In the genomic region with DNA sequence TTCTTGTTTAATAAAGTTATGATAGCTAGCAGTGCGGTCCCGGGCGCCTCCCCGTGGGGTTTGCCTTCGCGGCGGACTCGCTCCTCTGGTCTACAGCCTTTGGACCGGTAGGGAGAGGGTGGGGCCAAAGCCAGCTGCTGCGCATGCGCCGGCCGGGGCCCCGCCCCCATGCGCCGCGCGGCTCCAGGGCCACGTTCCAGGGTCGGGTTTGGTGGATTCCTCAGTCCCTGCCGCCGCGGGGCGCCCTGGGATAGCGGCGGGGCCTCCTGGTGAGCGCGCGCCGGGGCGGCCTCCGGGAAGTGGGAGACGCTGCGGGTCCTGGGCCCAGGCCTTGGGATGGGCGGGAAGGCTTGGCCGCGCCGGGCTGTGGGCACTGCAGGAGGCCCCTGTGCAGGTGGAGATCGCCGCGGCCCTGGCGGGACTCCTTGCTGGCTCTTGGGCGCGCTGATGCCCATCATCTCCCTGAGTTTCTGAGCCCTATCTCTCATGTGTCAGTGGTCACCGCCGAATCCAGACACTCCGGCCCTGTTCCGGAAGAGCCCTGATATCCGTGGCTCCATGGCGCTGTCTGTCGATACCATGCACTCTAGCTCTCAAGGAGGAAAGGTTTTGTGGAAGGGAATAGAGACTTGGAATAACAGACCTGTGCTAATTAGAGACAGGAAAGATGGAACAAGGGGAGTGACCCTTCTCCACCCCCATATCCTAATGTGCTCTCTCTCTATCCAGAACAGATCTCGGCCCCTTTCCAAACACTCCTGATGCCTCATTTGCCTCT, we compare ENCODE assay signal across 8 cellular contexts. TPM values are rescaled to one million over a fixed set of nuclear protein-coding genes. Genes with fewer than 3 reads are reported as not detected.
DNase-seq lines count a peak whose midpoint lies in the region; ATAC-seq and TF ChIP-seq lines count a peak whose summit lies in the region.

A gene (plus strand): TSS at position 163 of the 778 bp plus-strand sequence. CDS start 599 bp downstream, at position 762.

- peak within 1 kb of the TSS; percentile 92 to 96 (median 93) for H3K4me3 Mint-ChIP-seq in CD4-positive, CD25-positive, alpha-beta regulatory T cell
- peak within 1 kb of the TSS; percentile 87 for H3K4me3 Mint-ChIP-seq in activated CD4-positive, alpha-beta memory T cell treated with anti-CD3 and anti-CD28 coated beads, Interleukin-2, amount 10 ng/mL, durations not matched to agents 7 days and 5 days

- H3K27me3 ChIP-seq in CD4-positive, CD25-positive, alpha-beta regulatory T cell (ENCODE audit: control insufficient read depth, insufficient read depth, low read length), result no peaks in the 10 kb centered on the region
- H3K27me3 ChIP-seq in lung (ENCODE audit: control insufficient read depth, insufficient read depth), result no peaks in the 10 kb centered on the region

- peak; percentile 91 to 93 for ATAC-seq in CD4-positive, CD25-positive, alpha-beta regulatory T cell (ENCODE audit: low read depth in 2 of 2)
- peak; percentile 94 for ATAC-seq in GM19351 (IDR thresholded peaks at IDR 0.05; ENCODE audit: unreplicated experiment)
- peak; percentile 85 for ATAC-seq in HG03565 (IDR thresholded peaks at IDR 0.05; ENCODE audit: unreplicated experiment)
- ATAC-seq in lung (ENCODE audit: insufficient read depth, low FRiP score), result peak; percentile 97

- peaks cover 6 to 51% (median 29%) of the 10 kb centered on the region in 4 donors for H3K4me1 Mint-ChIP-seq in CD4-positive, CD25-positive, alpha-beta regulatory T cell
- peaks cover 29% of the 10 kb centered on the region for H3K4me1 Mint-ChIP-seq in activated CD4-positive, alpha-beta memory T cell treated with anti-CD3 and anti-CD28 coated beads, Interleukin-2, amount 10 ng/mL, durations not matched to agents 7 days and 5 days

- peaks cover 33% of the 10 kb centered on the region for H3K36me3 Mint-ChIP-seq in CD4-positive, CD25-positive, alpha-beta regulatory T cell
- peaks cover 28% of the 10 kb centered on the region for H3K36me3 Mint-ChIP-seq in activated CD4-positive, alpha-beta memory T cell treated with anti-CD3 and anti-CD28 coated beads, Interleukin-2, amount 10 ng/mL, durations not matched to agents 7 days and 5 days (ENCODE audit: low read depth)

- no peaks in the 10 kb centered on the region for H3K9me3 Mint-ChIP-seq in CD4-positive, CD25-positive, alpha-beta regulatory T cell
- no peaks in the 10 kb centered on the region for H3K9me3 Mint-ChIP-seq in activated CD4-positive, alpha-beta memory T cell treated with anti-CD3 and anti-CD28 coated beads, Interleukin-2, amount 10 ng/mL, durations not matched to agents 7 days and 5 days

- H3K27ac ChIP-seq in CD4-positive, CD25-positive, alpha-beta regulatory T cell (ENCODE audit: insufficient read depth, low read length, poor library complexity, severe bottlenecking), result peak within 1 kb of the TSS; percentile 70
- peak within 1 kb of the TSS; percentile 86 to 95 for H3K27ac ChIP-seq in lung (ENCODE audit: low read depth in 1 of 2, low read length in 1 of 2)

- no peak for TF ChIP-seq CTCF in lung (IDR thresholded peaks at IDR 0.05; ENCODE audit: control extremely low read depth, extremely low read depth)

- POLR2A ChIA-PET in activated CD4-positive, alpha-beta memory T cell treated with anti-CD3 and anti-CD28 coated beads, Interleukin-2, amount 10 ng/mL, durations not matched to agents 7 days and 5 days (lab: Charles Lee), result interaction anchor here (0.6 to 2.2 kb wide), 15 partner anchors 9 to 581 kb away, joined by 3 to 10 read pairs (median 4); a partner anchor contains a TSS

- CTCF ChIA-PET in activated CD4-positive, alpha-beta memory T cell treated with anti-CD3 and anti-CD28 coated beads, Interleukin-2, amount 10 ng/mL, durations not matched to agents 7 days and 5 days (lab: Charles Lee), result interaction anchor here (0.6 to 4.6 kb wide), 28 partner anchors 10 to 296 kb away, joined by 3 to 70 read pairs (median 4); a partner anchor contains a TSS

- H3K4me3 ChIP-seq in CD4-positive, CD25-positive, alpha-beta regulatory T cell (ENCODE audit: low read depth, low read length), result peak within 1 kb of the TSS; percentile 88
- peak within 1 kb of the TSS; percentile 57 for H3K4me3 ChIP-seq in lung

- H3K4me1 ChIP-seq in CD4-positive, CD25-positive, alpha-beta regulatory T cell (ENCODE audit: control insufficient read depth, insufficient read depth, low read length, poor library complexity, severe bottlenecking), result peaks cover 20% of the 10 kb centered on the region
- peaks cover 0 to 8% of the 10 kb centered on the region in 2 donors for H3K4me1 ChIP-seq in lung (ENCODE audit: control insufficient read depth in 2 of 2, insufficient read depth in 2 of 2, low read length in 2 of 2)

- H3K9me3 ChIP-seq in CD4-positive, CD25-positive, alpha-beta regulatory T cell (ENCODE audit: control insufficient read depth in 2 of 2, low read length in 2 of 2), result no peaks in the 10 kb centered on the region
- no peaks in the 10 kb centered on the region for H3K9me3 ChIP-seq in lung (ENCODE audit: control insufficient read depth in 2 of 2, insufficient read depth in 1 of 2, low read length in 1 of 2)

- 1% methylated on average over 41 to 52 of the region's 52 CpGs for WGBS in lung, 2 donors

- H3K27me3 Mint-ChIP-seq in CD4-positive, CD25-positive, alpha-beta regulatory T cell, result no peaks in the 10 kb centered on the region
- no peaks in the 10 kb centered on the region for H3K27me3 Mint-ChIP-seq in activated CD4-positive, alpha-beta memory T cell treated with anti-CD3 and anti-CD28 coated beads, Interleukin-2, amount 10 ng/mL, durations not matched to agents 7 days and 5 days

- peak within 1 kb of the TSS; percentile 89 to 93 (median 92) for H3K27ac Mint-ChIP-seq in CD4-positive, CD25-positive, alpha-beta regulatory T cell
- H3K27ac Mint-ChIP-seq in activated CD4-positive, alpha-beta memory T cell treated with anti-CD3 and anti-CD28 coated beads, Interleukin-2, amount 10 ng/mL, durations not matched to agents 7 days and 5 days, result peak within 1 kb of the TSS; percentile 83

- peak; percentile 86 to 88 (median 87) for DNase-seq in CD4-positive, CD25-positive, alpha-beta regulatory T cell
- peak; percentile 79 for DNase-seq in NCI-H748 treated with DMSO at 0.1 percent for 48 hours (lab: John Stamatoyannopoulos, UW)
- peak; percentile 90 for DNase-seq in activated CD4-positive, alpha-beta memory T cell treated with anti-CD3 and anti-CD28 coated beads, Interleukin-2, amount 10 ng/mL, durations not matched to agents 7 days and 5 days
- peak; percentile 92 for DNase-seq in ecto neural progenitor cell (ENCODE audit: low spot score)
- peak; percentile 92 for DNase-seq in lung (ENCODE audit: low spot score)
- peak; percentile 69 to 82 (median 77) for DNase-seq in stimulated activated CD4-positive, alpha-beta T cell treated with anti-CD3 and anti-CD28 coated beads, TNF-alpha, amount 100 ng/mL, for 48 hours (ENCODE audit: low read depth in 3 of 3)

- peaks cover 24% of the 10 kb centered on the region for H3K36me3 ChIP-seq in CD4-positive, CD25-positive, alpha-beta regulatory T cell (ENCODE audit: control insufficient read depth, insufficient read depth, low read length)
- peaks cover 0 to 15% of the 10 kb centered on the region in 2 donors for H3K36me3 ChIP-seq in lung (ENCODE audit: control insufficient read depth in 2 of 2, insufficient read depth in 2 of 2, low read length in 2 of 2)

RNA-seq across cellular contexts. Expression of the gene that starts here (rescaled TPM):
- 19.8 TPM for total RNA-seq in CD4-positive, CD25-positive, alpha-beta regulatory T cell
- 10 to 100 TPM; 12.9 to 20.7 (median 15.9) TPM for polyA plus RNA-seq in CD4-positive, CD25-positive, alpha-beta regulatory T cell
- 10 to 100 TPM; 33.6 to 37.0 TPM for total RNA-seq in activated CD4-positive, alpha-beta memory T cell treated with anti-CD3 and anti-CD28 coated beads, Interleukin-2, amount 10 ng/mL, durations not matched to agents 7 days and 5 days
- total RNA-seq in lung, result 10 to 100 TPM; 17.4 to 32.2 TPM
- 10 to 100 TPM; 18.8 to 38.4 TPM for polyA plus RNA-seq in lung

Comparison
In these comparisons a context has a peak if more than half of its experiments do, and no peak if none do; other contexts are left out.
1. Peak in every context shown above with its lines: DNase-seq, ATAC-seq, H3K4me3 ChIP-seq and H3K27ac ChIP-seq.